In genomic region chr6:136643850-136644596, GRCh38 we compare ENCODE assay signal across 8 cellular contexts.
A peak's percentile ranks its signal among the peaks of the same experiment; 100 is the strongest.
DNase-seq lines count a peak whose midpoint lies in the region; FAIRE-seq and TF ChIP-seq lines count a peak whose summit lies in the region.

No MANE protein-coding gene starts in this region.

- H3F3A ChIP-seq in GM23248 (ENCODE audit: insufficient read depth): peaks cover 26% of the 10 kb centered on the region
- H3F3A ChIP-seq in SU-DHL-6 (ENCODE audit: insufficient read depth): no peaks in the 10 kb centered on the region

- H3K79me2 ChIP-seq in GM23248 (ENCODE audit: insufficient read depth) (no peaks in the 10 kb centered on the region), SU-DHL-6 (ENCODE audit: insufficient read depth, low read length) (no peaks in the 10 kb centered on the region)

- H4K20me1 ChIP-seq in GM23248 (ENCODE audit: insufficient read depth) (no peaks in the 10 kb centered on the region), SU-DHL-6 (ENCODE audit: low read depth, low read length) (no peaks in the 10 kb centered on the region)

- H3K9ac ChIP-seq in GM23248 (no peak overlapping the region), SU-DHL-6 (ENCODE audit: low read length) (no peak overlapping the region)

- no peak overlapping the region for H3K4me3 Mint-ChIP-seq in Caco-2 (ENCODE audit: unreplicated experiment)

- no peaks in the 10 kb centered on the region for H3K27me3 Mint-ChIP-seq in Caco-2 (ENCODE audit: insufficient read depth, unreplicated experiment)

- POLR2A ChIA-PET in Caco-2 (lab: Charles Lee): interaction anchor here (1.0 to 1.4 kb wide), 2 partner anchors 15 to 148 kb away, joined by 3 to 8 read pairs; partner anchors contain the start of gene MAP3K5

- no peak overlapping the region for H3K27ac Mint-ChIP-seq in Caco-2 (ENCODE audit: unreplicated experiment)

- H3K9me3 ChIP-seq in Caco-2 (no peaks in the 10 kb centered on the region), GM23248 (ENCODE audit: low read depth) (no peaks in the 10 kb centered on the region), SU-DHL-6 (ENCODE audit: insufficient read depth, low read length) (no peaks in the 10 kb centered on the region)

- intact Hi-C loops in Caco-2 (cut with micrococcal nuclease; ENCODE audit: unreplicated experiment): loop anchor here (1.0 kb wide), 3 partner anchors 149 to 283 kb away; no protein-coding TSS in a partner anchor
- intact Hi-C loops in cardiac septum (cut with DNase I): loop anchor here (1.0 kb wide), 1 partner anchor 149 kb away; no protein-coding TSS in a partner anchor

- no peaks in the 10 kb centered on the region for H3K9me3 Mint-ChIP-seq in Caco-2 (ENCODE audit: unreplicated experiment)

- H3K9me2 ChIP-seq in GM23248 (ENCODE audit: insufficient read depth) (no peaks in the 10 kb centered on the region), SU-DHL-6 (replicated peaks; ENCODE audit: insufficient read depth, low read length) (no peaks in the 10 kb centered on the region)

- 31 to 38% methylated on average over 5 of the region's 5 CpGs for WGBS in GM23248 (ENCODE audit: low coverage in 1 of 2, low lambda C conversion rate in 2 of 2, missing lambda C conversion rate in 2 of 2), 2 experiments

- no peaks in the 10 kb centered on the region for H3K4me1 Mint-ChIP-seq in Caco-2 (ENCODE audit: low read depth, unreplicated experiment)

- H3K27ac ChIP-seq in GM23248: no peak overlapping the region
- no peak overlapping the region for H3K27ac ChIP-seq in SU-DHL-6 (ENCODE audit: low read depth, low read length)

- no TSS peak for BruUV-seq in Caco-2 (replicated peaks; lab: Mats Ljungman, UMichigan)

- no peak for FAIRE-seq in urothelium cell line (lab: Jason Lieb, UNC)

- no peak overlapping the region for H3K4me2 ChIP-seq in GM23248 (ENCODE audit: unreplicated experiment)
- H3K4me2 ChIP-seq in SU-DHL-6 (ENCODE audit: low read depth, low read length, poor library complexity, severe bottlenecking): no peak overlapping the region

- H3K4me1 ChIP-seq in Caco-2 (peaks cover 5% of the 10 kb centered on the region; the same call in 1 of the 2 replicates), GM23248 (ENCODE audit: insufficient read depth) (peaks cover 30% of the 10 kb centered on the region)

- no peaks in the 10 kb centered on the region for H3K36me3 Mint-ChIP-seq in Caco-2 (ENCODE audit: insufficient read depth, unreplicated experiment)

- in situ Hi-C loops in GM23248 (cut with MboI): loop anchor here (10.0 kb wide), 1 partner anchor 141 kb away; no protein-coding TSS in a partner anchor

- no peak overlapping the region for H3K4me3 ChIP-seq in Caco-2 (ENCODE audit: low read depth, low read length)
- no peak overlapping the region for H3K4me3 ChIP-seq in GM23248
- no peak overlapping the region for H3K4me3 ChIP-seq in SU-DHL-6 (ENCODE audit: insufficient read depth, low read length, poor library complexity, severe bottlenecking)

- H3K27me3 ChIP-seq in Caco-2 (replicated peaks; ENCODE audit: control insufficient read depth, insufficient read depth, low read length): no peaks in the 10 kb centered on the region
- H3K27me3 ChIP-seq in GM23248 (replicated peaks; ENCODE audit: insufficient read depth): no peaks in the 10 kb centered on the region
- H3K27me3 ChIP-seq in SU-DHL-6 (ENCODE audit: low read length): no peaks in the 10 kb centered on the region

- H2AFZ ChIP-seq in GM23248 (0 out of 2 replicates have a peak overlapping the region, but pooled peaks have one; percentile 9), SU-DHL-6 (ENCODE audit: low read depth, low read length, severe bottlenecking) (no peak overlapping the region)

- DNase-seq in Caco-2: peak; percentile 83 to 87
- DNase-seq in GM23248: peak; percentile 70
- peak; percentile 87 for DNase-seq in NCI-H1105 treated with DMSO at 0.1 percent for 48 hours (lab: John Stamatoyannopoulos, UW)
- peak; percentile 38 for DNase-seq in activated naive CD8-positive, alpha-beta T cell treated with anti-CD3 and anti-CD28 coated beads, Interleukin-2, amount 50 U/mL, for 16 hours (ENCODE audit: low read depth, low spot score)
- peak; percentile 90 for DNase-seq in cardiac septum (ENCODE audit: low spot score)
- peak; percentile 74 for DNase-seq in pulmonary artery endothelial cell (ENCODE audit: low read depth, low spot score)
- DNase-seq in urothelium cell line (ENCODE audit: low spot score): peak; percentile 67

- no peaks in the 10 kb centered on the region for H3K36me3 ChIP-seq in Caco-2 (ENCODE audit: control insufficient read depth, insufficient read depth, low read length)
- no peaks in the 10 kb centered on the region for H3K36me3 ChIP-seq in GM23248 (ENCODE audit: low read depth)
- no peaks in the 10 kb centered on the region for H3K36me3 ChIP-seq in SU-DHL-6 (ENCODE audit: low read length)

- peak; percentile 85 to 93 for TF ChIP-seq CTCF in Caco-2 (IDR thresholded peaks at IDR 0.05; ENCODE audit: insufficient read depth in 1 of 2, low read depth in 1 of 2, low read length in 1 of 2, severe bottlenecking in 1 of 2, unreplicated experiment in 1 of 2)
- TF ChIP-seq CTCF in SU-DHL-6 (IDR thresholded peaks at IDR 0.05; ENCODE audit: insufficient read depth, low read length, poor library complexity, severe bottlenecking): peak; percentile 72

- CTCF ChIA-PET in Caco-2 (lab: Charles Lee): interaction anchor here (0.5 to 3.6 kb wide), 11 partner anchors 12 to 278 kb away, joined by 3 to 188 read pairs (median 4); partner anchors contain the start of genes MAP3K5 and SLC35D3

Comparison
In these comparisons a context has a peak if more than half of its experiments do, and no peak if none do; other contexts are left out.
1. DNase-seq: peak in every context shown above with its lines; median percentile 90 in cardiac septum; 87 in NCI-H1105 treated with DMSO at 0.1 percent for 48 hours; 85 in Caco-2; 74 in pulmonary artery endothelial cell; 70 in GM23248; 67 in urothelium cell line; 38 in activated naive CD8-positive, alpha-beta T cell treated with anti-CD3 and anti-CD28 coated beads, Interleukin-2, amount 50 U/mL, for 16 hours.